ENCODE assay signal across 8 cellular contexts in genomic region chr20:1118004-1118335, GRCh38. TPM values are rescaled to one million over a fixed set of nuclear protein-coding genes. Genes with fewer than 3 reads are reported as not detected.
DNase-seq lines count a peak whose midpoint lies in the region; ATAC-seq, FAIRE-seq and TF ChIP-seq lines count a peak whose summit lies in the region.

No MANE protein-coding gene starts in this region.

- POLR2A ChIA-PET in CD8-positive, alpha-beta memory T cell (lab: Charles Lee) = no interaction called here
- POLR2A ChIA-PET in OCI-LY7 (lab: Charles Lee) = interaction anchor here (0.7 to 1.0 kb wide), 2 partner anchors 15 to 18 kb away, joined by 3 read pairs; no protein-coding TSS in a partner anchor

- peaks cover 49% of the 10 kb centered on the region for H3K4me1 ChIP-seq in CD8-positive, alpha-beta memory T cell (ENCODE audit: insufficient read depth, low read length)
- H3K4me1 ChIP-seq in OCI-LY7 (ENCODE audit: insufficient read depth, low read length, poor library complexity, severe bottlenecking) (peaks cover 41% of the 10 kb centered on the region), pancreas (peaks cover 12 to 39% (median 20%) of the 10 kb centered on the region in 3 donors)

- H3K36me3 Mint-ChIP-seq in CD8-positive, alpha-beta memory T cell = peaks cover 0 to 43% (median 7%) of the 10 kb centered on the region in 3 donors

- no peak for FAIRE-seq in pancreas (lab: Jason Lieb, UNC)

- H3K36me3 ChIP-seq in CD8-positive, alpha-beta memory T cell (ENCODE audit: insufficient read depth, low read length) = peaks cover 3% of the 10 kb centered on the region
- H3K36me3 ChIP-seq in OCI-LY7 (ENCODE audit: insufficient read depth, low read length) (peaks cover 28% of the 10 kb centered on the region; the same call in 1 of the 2 replicates), pancreas (no peaks in the 10 kb centered on the region)

- peaks cover 43% of the 10 kb centered on the region for H3K79me2 ChIP-seq in OCI-LY7 (ENCODE audit: insufficient read depth, low read depth, low read length)

- H3K9me3 Mint-ChIP-seq in CD8-positive, alpha-beta memory T cell = no peaks in the 10 kb centered on the region

- no peaks in the 10 kb centered on the region for H3K9me2 ChIP-seq in OCI-LY7 (ENCODE audit: insufficient read depth, low read length)

- H4K20me1 ChIP-seq in OCI-LY7 (ENCODE audit: insufficient read depth, low read length) = no peaks in the 10 kb centered on the region

- CTCF ChIA-PET in CD8-positive, alpha-beta memory T cell (lab: Charles Lee) = interaction anchor here (1.5 kb wide), 1 partner anchor 9 kb away, joined by 3 read pairs; no protein-coding TSS in a partner anchor
- CTCF ChIA-PET in OCI-LY7 (lab: Charles Lee; ENCODE audit: unreplicated experiment) = no interaction called here

- no peak for ATAC-seq in pancreas
- ATAC-seq in omental fat pad (ENCODE audit: low FRiP score) = no peak
- ATAC-seq in GM21576 (IDR thresholded peaks at IDR 0.05; ENCODE audit: unreplicated experiment) = no peak

- H3K27me3 Mint-ChIP-seq in CD8-positive, alpha-beta memory T cell = peaks cover 0 to 4% of the 10 kb centered on the region in 2 donors

- H3K27ac ChIP-seq in CD8-positive, alpha-beta memory T cell (ENCODE audit: low read depth, low read length) = peak overlapping the region; percentile 70
- H3K27ac ChIP-seq in OCI-LY7 (ENCODE audit: low read depth, low read length, poor library complexity, severe bottlenecking) = peak overlapping the region; percentile 29
- H3K27ac ChIP-seq in pancreas = peak overlapping the region; percentile 39 to 73 (median 59)

- H3K4me3 Mint-ChIP-seq in CD8-positive, alpha-beta memory T cell = peak overlapping the region; percentile 93 to 98 (median 95)

- 7 to 10% methylated on average over 13 of the region's 13 CpGs for WGBS in pancreas, 2 donors

- no peaks in the 10 kb centered on the region for H3K27me3 ChIP-seq in CD8-positive, alpha-beta memory T cell (ENCODE audit: insufficient read depth, low read length, poor library complexity, severe bottlenecking)
- H3K27me3 ChIP-seq in pancreas = no peaks in the 10 kb centered on the region

- peak overlapping the region; percentile 92 for H2AFZ ChIP-seq in OCI-LY7 (ENCODE audit: low read length)

- H3K27ac Mint-ChIP-seq in CD8-positive, alpha-beta memory T cell = peak overlapping the region; percentile 86 to 99 (median 95)

- H3K4me1 Mint-ChIP-seq in CD8-positive, alpha-beta memory T cell = peaks cover 53 to 62% (median 60%) of the 10 kb centered on the region in 3 donors

- intact Hi-C loops in OCI-LY7 (cut with micrococcal nuclease; ENCODE audit: unreplicated experiment) = loop anchor here (1.0 to 10.0 kb wide), 4 partner anchors 281 to 573 kb away; partner anchors contain the start of genes CSNK2A1 and NSFL1C
- intact Hi-C loops in pancreas (cut with DNase I) = no loop called here

- peak overlapping the region; percentile 86 for H3K4me2 ChIP-seq in OCI-LY7 (ENCODE audit: low read length)

- no peak for TF ChIP-seq CTCF in OCI-LY7 (conservative IDR thresholded peaks at IDR 0.05; ENCODE audit: low read length)
- TF ChIP-seq CTCF in epithelial cell of esophagus (IDR thresholded peaks at IDR 0.05; ENCODE audit: insufficient read depth, low read depth, low read length, missing control alignments) = no peak
- TF ChIP-seq CTCF in pancreas (IDR thresholded peaks at IDR 0.05) = no peak
- TF ChIP-seq CTCF in omental fat pad (IDR thresholded peaks at IDR 0.05) = no peak

- no peak for DNase-seq in CD8-positive, alpha-beta memory T cell
- DNase-seq in OCI-LY7 (ENCODE audit: low spot score) (no peak), epithelial cell of esophagus (ENCODE audit: low read depth) (no peak), pancreas (no peak), middle frontal gyrus (ENCODE audit: extremely low spot score, low spot score) (no peak), omental fat pad (ENCODE audit: low spot score) (no peak), NCI-H526 treated with DMSO at 0.1 percent for 48 hours (lab: John Stamatoyannopoulos, UW) (no peak)

- peak overlapping the region; percentile 71 for H3K4me3 ChIP-seq in CD8-positive, alpha-beta memory T cell (ENCODE audit: low read length)
- H3K4me3 ChIP-seq in OCI-LY7 (ENCODE audit: low read depth, low read length, poor library complexity, severe bottlenecking) (peak overlapping the region; percentile 96), epithelial cell of esophagus (ENCODE audit: low read length) (peak overlapping the region; percentile 91), pancreas (peak overlapping the region; percentile 67 to 97 (median 84))

- TSS peak; percentile 96 for BruUV-seq in OCI-LY7 (replicated peaks; lab: Mats Ljungman, UMichigan)

- no peaks in the 10 kb centered on the region for H3K9me3 ChIP-seq in CD8-positive, alpha-beta memory T cell (ENCODE audit: low read length)
- H3K9me3 ChIP-seq in OCI-LY7 (ENCODE audit: low read length) = no peaks in the 10 kb centered on the region
- no peaks in the 10 kb centered on the region for H3K9me3 ChIP-seq in pancreas

RNA-seq across cellular contexts. Expression of gene PSMF1, which starts 0.4 kb away (rescaled TPM):
- 100 to 1,000 TPM; 169 to 189 TPM for total RNA-seq in CD8-positive, alpha-beta memory T cell
- polyA plus RNA-seq in CD8-positive, alpha-beta memory T cell = 185 TPM
- 31.7 and 34.7 TPM in 2 replicates for total RNA-seq in OCI-LY7 (2014; rRNA removed; shearing (Covaris generic))
- total RNA-seq in OCI-LY7 (2022) (118 and 132 TPM in 2 replicates), pancreas (100 to 1,000 TPM in 1 of 6 donors, 10 to 100 TPM in 5; 71.9 to 114 (median 84.1) TPM), omental fat pad (100 to 1,000 TPM in 1 of 4 donors, 10 to 100 TPM in 3; 60.9 to 140 (median 74.6) TPM)
- 10 to 100 TPM; 17.8 to 43.4 TPM for polyA plus RNA-seq in pancreas
